26 cellular contexts compared by ENCODE assay signal in the genomic region with DNA sequence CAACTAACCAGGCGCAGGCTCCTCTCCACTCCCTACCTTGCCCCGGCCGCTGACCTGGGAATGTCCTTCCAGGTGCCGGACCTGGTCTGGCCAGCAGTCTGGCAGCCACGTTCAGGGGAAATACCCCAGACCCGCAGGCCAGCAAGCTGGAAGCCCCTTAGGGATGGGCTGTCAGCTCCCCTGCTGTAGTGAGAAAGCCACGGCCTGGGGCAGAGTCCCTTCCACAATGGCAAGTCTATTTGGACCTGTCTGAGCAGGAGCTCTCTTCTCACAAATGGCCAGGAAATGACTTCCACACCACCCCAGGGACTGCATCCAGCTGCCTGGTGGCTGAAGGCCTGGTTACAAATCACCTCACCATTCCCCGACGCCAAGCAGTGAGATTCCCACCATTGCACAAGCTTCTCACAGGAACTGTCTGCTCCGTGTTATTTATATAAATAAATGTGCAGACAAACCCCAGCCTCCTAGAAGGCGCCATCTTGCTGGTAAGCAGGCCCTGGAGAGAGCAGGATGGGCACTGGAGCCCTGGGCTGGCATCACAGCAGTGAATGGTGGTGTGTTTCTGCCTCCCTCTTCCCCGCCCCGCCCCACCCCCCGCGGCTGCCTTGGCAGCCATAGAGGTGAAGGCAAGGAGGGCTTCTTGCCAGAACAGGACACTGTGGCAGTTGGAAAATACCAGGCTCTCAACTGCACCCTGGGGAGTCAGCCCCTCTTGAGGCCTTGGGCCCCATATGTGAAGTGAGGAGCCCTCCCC. TPM values are rescaled to one million over a fixed set of nuclear protein-coding genes. Genes with fewer than 3 reads are reported as not detected.
A peak's percentile ranks its signal among the peaks of the same experiment; 100 is the strongest.
DNase-seq lines count a peak whose midpoint lies in the region; ATAC-seq and TF ChIP-seq lines count a peak whose summit lies in the region.
"Had no signal": no experiment of that assay in that cellular context is flagged by ENCODE, and none has a peak within 500 bp of the region (broad histone marks: within the 10 kb centered on the region; RNA-seq: fewer than 3 reads in every experiment).

No MANE protein-coding gene starts in this region.

- H2AFZ ChIP-seq in osteoblast (ENCODE audit: low read length): no peak overlapping the region

- peaks cover 8 to 24% (median 16%) of the 10 kb centered on the region in 4 donors for H3K4me1 Mint-ChIP-seq in CD4-positive, alpha-beta memory T cell

- no peaks in the 10 kb centered on the region for H3K27me3 Mint-ChIP-seq in CD4-positive, alpha-beta memory T cell
- H3K27me3 Mint-ChIP-seq: activated CD4-positive, alpha-beta memory T cell treated with anti-CD3 and anti-CD28 coated beads for 36 hours; activated naive CD4-positive, alpha-beta T cell treated with anti-CD3 and anti-CD28 coated beads, Interleukin-2, amount 50 U/mL, for 24 hours; naive B cell had no signal

- no peaks in the 10 kb centered on the region for H4K20me1 ChIP-seq in osteoblast (ENCODE audit: insufficient read depth, low read length)

- no peaks in the 10 kb centered on the region for H3K27me3 ChIP-seq in CD4-positive, alpha-beta memory T cell (ENCODE audit: insufficient read depth, low read length)
- H3K27me3 ChIP-seq in osteoblast (ENCODE audit: insufficient read depth, low read length) (peaks cover 6% of the 10 kb centered on the region), right lobe of liver (no peaks in the 10 kb centered on the region)
- H3K27me3 ChIP-seq: left lung had no signal

- peaks cover 0 to 4% of the 10 kb centered on the region in 2 donors for H3K36me3 Mint-ChIP-seq in CD4-positive, alpha-beta memory T cell
- H3K36me3 Mint-ChIP-seq: activated naive CD4-positive, alpha-beta T cell treated with anti-CD3 and anti-CD28 coated beads, Interleukin-2, amount 50 U/mL, for 24 hours; mesothelial cell of epicardium had no signal

- H3K4me1 ChIP-seq in CD4-positive, alpha-beta memory T cell (ENCODE audit: insufficient read depth, low read length): peaks cover 16% of the 10 kb centered on the region
- H3K4me1 ChIP-seq in osteoblast (ENCODE audit: insufficient read depth, low read length) (no peaks in the 10 kb centered on the region), right lobe of liver (no peaks in the 10 kb centered on the region)
- H3K4me1 ChIP-seq: left lung, prostate gland had no signal

- H3K79me2 ChIP-seq in osteoblast (ENCODE audit: insufficient read depth, low read length): no peaks in the 10 kb centered on the region

- TF ChIP-seq CTCF in osteoblast (IDR thresholded peaks at IDR 0.05; ENCODE audit: extremely low read depth, low read depth, low read length) (no peak), right lobe of liver (IDR thresholded peaks at IDR 0.05) (no peak)

- peaks cover 0 to 3% (median 0%) of the 10 kb centered on the region in 8 donors for H3K9me3 Mint-ChIP-seq in CD4-positive, alpha-beta memory T cell
- H3K9me3 Mint-ChIP-seq: activated CD4-positive, alpha-beta memory T cell treated with anti-CD3 and anti-CD28 coated beads for 36 hours; activated naive CD4-positive, alpha-beta T cell treated with anti-CD3 and anti-CD28 coated beads, Interleukin-2, amount 50 U/mL, for 24 hours; activated T-helper 2 cell treated with anti-CD3 and anti-CD28 coated beads, Interferon-gamma antibody, Interleukin-2, Interleukin-4, amounts not matched to agents 10 μg/mL and 5 μg/mL and 100 μg/mL, durations not matched to agents 14 hours and 24 hours and 36 hours; mesothelial cell of epicardium had no signal

- no peak overlapping the region for H3K4me2 ChIP-seq in osteoblast (ENCODE audit: insufficient read depth, low read length)

- peak overlapping the region in 4 of 7 donors; percentile 31 to 99 (median 66) for H3K27ac Mint-ChIP-seq in CD4-positive, alpha-beta memory T cell
- H3K27ac Mint-ChIP-seq: activated CD4-positive, alpha-beta memory T cell treated with anti-CD3 and anti-CD28 coated beads for 36 hours; activated naive CD4-positive, alpha-beta T cell treated with anti-CD3 and anti-CD28 coated beads, Interleukin-2, amount 50 U/mL, for 24 hours; activated T-helper 2 cell treated with anti-CD3 and anti-CD28 coated beads, Interferon-gamma antibody, Interleukin-2, Interleukin-4, amounts not matched to agents 10 μg/mL and 5 μg/mL and 100 μg/mL, durations not matched to agents 14 hours and 24 hours and 36 hours; mesothelial cell of epicardium; T-helper 1 cell treated with Interleukin-12 subunit alpha and Interleukin-12 subunit beta and Interleukin-4 antibody, amounts not matched to agents 30 μg/mL and 1 μg/mL, for 36 hours had no signal

- DNase-seq in CD4-positive, alpha-beta memory T cell: peak in 1 of 5 donors; percentile 32
- DNase-seq in NCI-H1092 treated with DMSO at 0.1 percent for 48 hours (lab: John Stamatoyannopoulos, UW) (peak; percentile 65), caudate nucleus (lab: John Stamatoyannopoulos, UW) (peak in 1 of 61 donors; percentile 27), osteoblast (ENCODE audit: insufficient read length, low spot score, missing footprints) (peak; percentile 62), right lobe of liver (no peak)
- no peak for DNase-seq in central memory CD4-positive, alpha-beta T cell
- DNase-seq: activated CD4-positive, alpha-beta memory T cell treated with anti-CD3 and anti-CD28 coated beads for 36 hours; naive B cell; NCI-H2029; NCI-H226; NCI-H82; RPMI8226; stimulated activated CD8-positive, alpha-beta memory T cell treated with anti-CD3 and anti-CD28 coated beads, Interleukin-4, amount 100 ng/mL, for 48 hours; trophoblast cell had no signal

- H3K9me3 ChIP-seq in CD4-positive, alpha-beta memory T cell (ENCODE audit: control insufficient read depth in 1 of 2, low read length in 2 of 2): no peaks in the 10 kb centered on the region
- H3K9me3 ChIP-seq in osteoblast (ENCODE audit: low read depth, low read length): no peaks in the 10 kb centered on the region
- H3K9me3 ChIP-seq in right lobe of liver: no peaks in the 10 kb centered on the region
- H3K9me3 ChIP-seq: left lung, prostate gland had no signal

- no peak overlapping the region for H3K27ac ChIP-seq in CD4-positive, alpha-beta memory T cell (ENCODE audit: low read depth, low read length)
- peak overlapping the region; percentile 100 for H3K27ac ChIP-seq in caudate nucleus (ENCODE audit: low read depth, low read length)
- H3K27ac ChIP-seq in osteoblast (ENCODE audit: low read depth, low read length): no peak overlapping the region
- no peak overlapping the region for H3K27ac ChIP-seq in right lobe of liver
- H3K27ac ChIP-seq: C4-2B, left lung, prostate gland, SK-N-MC had no signal

- ATAC-seq in right lobe of liver (no peak), HG03571 (IDR thresholded peaks at IDR 0.05; ENCODE audit: unreplicated experiment) (no peak)
- ATAC-seq: activated CD4-positive, CD25-positive, alpha-beta regulatory T cell treated with anti-CD3 and anti-CD28 coated beads, Interleukin-2, amount 50 U/mL, for 24 hours; HepG2; left lung had no signal

- POLR2A ChIA-PET in CD4-positive, alpha-beta memory T cell (lab: Charles Lee; ENCODE audit: partially characterized antibody): interaction anchor here (3.7 kb wide), 1 partner anchor 24 kb away, joined by 16 read pairs; a partner anchor contains a TSS

- TF ChIP-seq POLR2A in right lobe of liver (IDR thresholded peaks at IDR 0.05): no peak

- CTCF ChIA-PET in CD4-positive, alpha-beta memory T cell (lab: Charles Lee; ENCODE audit: partially characterized antibody): interaction anchor here (1.0 to 6.1 kb wide), 6 partner anchors 48 to 365 kb away, joined by 3 to 42 read pairs (median 4); a partner anchor contains a TSS

- intact Hi-C loops in CD4-positive, alpha-beta memory T cell (cut with micrococcal nuclease): no loop called here
- intact Hi-C loops in right lobe of liver (cut with DNase I): no loop called here

- WGBS in right lobe of liver (ENCODE audit: insufficient coverage, low coverage, low lambda C conversion rate, missing lambda C conversion rate): no CpG with 5 or more reads among the region's 15 CpGs

- peak overlapping the region in 1 of 8 donors; percentile 29 for H3K4me3 Mint-ChIP-seq in CD4-positive, alpha-beta memory T cell
- H3K4me3 Mint-ChIP-seq: activated CD4-positive, alpha-beta memory T cell treated with anti-CD3 and anti-CD28 coated beads for 36 hours; activated naive CD4-positive, alpha-beta T cell treated with anti-CD3 and anti-CD28 coated beads, Interleukin-2, amount 50 U/mL, for 24 hours; mesothelial cell of epicardium; T-helper 1 cell treated with Interleukin-12 subunit alpha and Interleukin-12 subunit beta and Interleukin-4 antibody, amounts not matched to agents 30 μg/mL and 1 μg/mL, for 36 hours had no signal

- no peak overlapping the region for H3K4me3 ChIP-seq in CD4-positive, alpha-beta memory T cell (ENCODE audit: low read length in 2 of 2)
- H3K4me3 ChIP-seq in osteoblast (ENCODE audit: insufficient read depth, low read length) (no peak overlapping the region), right lobe of liver (no peak overlapping the region)
- H3K4me3 ChIP-seq: left lung, prostate gland, SK-N-MC had no signal

- no peaks in the 10 kb centered on the region for H3K36me3 ChIP-seq in CD4-positive, alpha-beta memory T cell (ENCODE audit: insufficient read depth, low read length)
- H3K36me3 ChIP-seq in osteoblast (ENCODE audit: insufficient read depth, low read length) (no peaks in the 10 kb centered on the region), right lobe of liver (no peaks in the 10 kb centered on the region)
- H3K36me3 ChIP-seq: left lung, prostate gland had no signal

RNA-seq across cellular contexts. Expression of a gene that starts 23.7 kb away (rescaled TPM):
- total RNA-seq in CD4-positive, alpha-beta memory T cell: not detected
- polyA plus RNA-seq in CD4-positive, alpha-beta memory T cell: not detected
- total RNA-seq in osteoblast (under 0.01 TPM in 1 of 2 replicates, not detected in the other), right lobe of liver (not detected)
- total RNA-seq: activated T-helper 2 cell treated with anti-CD3 and anti-CD28 coated beads, Interferon-gamma antibody, Interleukin-2, Interleukin-4, amounts not matched to agents 10 μg/mL and 5 μg/mL and 100 μg/mL, durations not matched to agents 14 hours and 24 hours and 36 hours; glomerular endothelial cell had no signal

RNA-seq across cellular contexts. Expression of a gene that starts 27.2 kb away (rescaled TPM):
- total RNA-seq in CD4-positive, alpha-beta memory T cell: under 1 TPM; 0.33 to 0.64 TPM
- polyA plus RNA-seq in CD4-positive, alpha-beta memory T cell: 1 to 10 TPM in 1 of 2 donors, under 1 TPM in 1; 0.61 to 1.1 TPM
- total RNA-seq in osteoblast: 7.6 and 8.5 TPM in 2 replicates
- total RNA-seq in right lobe of liver: under 1 TPM; 0.07 to 0.65 (median 0.19) TPM
- total RNA-seq: activated T-helper 2 cell treated with anti-CD3 and anti-CD28 coated beads, Interferon-gamma antibody, Interleukin-2, Interleukin-4, amounts not matched to agents 10 μg/mL and 5 μg/mL and 100 μg/mL, durations not matched to agents 14 hours and 24 hours and 36 hours had no signal

RNA-seq across cellular contexts. Expression of a gene that starts 47.7 kb away (rescaled TPM):
- under 1 TPM; 0.36 to 0.76 TPM for total RNA-seq in CD4-positive, alpha-beta memory T cell
- under 1 TPM in 1 of 2 donors, not detected in 1; 0.05 TPM for polyA plus RNA-seq in CD4-positive, alpha-beta memory T cell
- total RNA-seq in osteoblast (0.29 and 0.72 TPM in 2 replicates), right lobe of liver (1 to 10 TPM in 2 of 6 experiments, under 1 TPM in 4; 0.15 to 1.5 (median 0.53) TPM)

Comparison
In these comparisons a context has a peak if more than half of its experiments do, and no peak if none do; other contexts are left out.
1. DNase-seq: peak in NCI-H1092 treated with DMSO at 0.1 percent for 48 hours (single experiment) and osteoblast (single experiment); none in right lobe of liver (0 of 3) and central memory CD4-positive, alpha-beta T cell (single experiment).